11 cellular contexts compared by ENCODE assay signal in genomic region chr2:150063432-150063889, GRCh38.
A peak's percentile ranks its signal among the peaks of the same experiment; 100 is the strongest.
DNase-seq lines count a peak whose midpoint lies in the region; ATAC-seq and TF ChIP-seq lines count a peak whose summit lies in the region.
"Had no signal": no experiment of that assay in that cellular context is flagged by ENCODE, and none has a peak within 500 bp of the region (broad histone marks: within the 10 kb centered on the region; RNA-seq: fewer than 3 reads in every experiment).

No MANE protein-coding gene starts in this region.

- no peaks in the 10 kb centered on the region for H3F3A ChIP-seq in neural cell (ENCODE audit: insufficient read depth, low read length, poor library complexity, severe bottlenecking)

- no peak for TF ChIP-seq RAD21 in neural cell (conservative IDR thresholded peaks at IDR 0.05)

- TF ChIP-seq CTCF in RWPE1 (conservative IDR thresholded peaks at IDR 0.05; ENCODE audit: low read depth) (no peak), epithelial cell of esophagus (IDR thresholded peaks at IDR 0.05; ENCODE audit: insufficient read depth, low read depth, low read length, missing control alignments) (no peak), neural cell (IDR thresholded peaks at IDR 0.05; ENCODE audit: poor library complexity, severe bottlenecking) (no peak)

- no peaks in the 10 kb centered on the region for H3K9me2 ChIP-seq in neural cell (ENCODE audit: insufficient read depth, low read length)

- CTCF ChIA-PET in RWPE1 (lab: Yijun Ruan, JAX): no interaction called here

- peaks cover under 1% of the 10 kb centered on the region for H3K9me3 Mint-ChIP-seq in activated T-cell treated with anti-CD3 and anti-CD28 coated beads, Interleukin-2, amount 50 U/mL, for 24 hours

- no peak for ATAC-seq in HG02610 (IDR thresholded peaks at IDR 0.05; ENCODE audit: unreplicated experiment)
- ATAC-seq in GM19467 (IDR thresholded peaks at IDR 0.05; ENCODE audit: unreplicated experiment): no peak
- ATAC-seq: naive thymus-derived CD4-positive, alpha-beta T cell had no signal

- no peaks in the 10 kb centered on the region for H3K36me3 ChIP-seq in neural cell (ENCODE audit: insufficient read depth, low read length)
- H3K36me3 ChIP-seq: sigmoid colon had no signal

- no peaks in the 10 kb centered on the region for H3K36me3 Mint-ChIP-seq in activated T-cell treated with anti-CD3 and anti-CD28 coated beads, Interleukin-2, amount 50 U/mL, for 24 hours (ENCODE audit: low read depth)
- H3K36me3 Mint-ChIP-seq: activated CD4-positive, alpha-beta memory T cell treated with anti-CD3 and anti-CD28 coated beads for 36 hours; naive thymus-derived CD4-positive, alpha-beta T cell had no signal

- H3K9me3 ChIP-seq in neural cell (ENCODE audit: low read length): no peaks in the 10 kb centered on the region
- H3K9me3 ChIP-seq: sigmoid colon had no signal

- no peak overlapping the region for H3K4me3 Mint-ChIP-seq in activated T-cell treated with anti-CD3 and anti-CD28 coated beads, Interleukin-2, amount 50 U/mL, for 24 hours
- H3K4me3 Mint-ChIP-seq: activated CD4-positive, alpha-beta memory T cell treated with anti-CD3 and anti-CD28 coated beads for 36 hours; naive thymus-derived CD4-positive, alpha-beta T cell had no signal

- DNase-seq in GM03348 (ENCODE audit: low spot score): peak; percentile 65
- DNase-seq in RWPE1 (ENCODE audit: low spot score): peak; percentile 8
- DNase-seq in epithelial cell of esophagus (ENCODE audit: low read depth): peak; percentile 94
- no peak for DNase-seq in activated T-cell treated with anti-CD3 and anti-CD28 coated beads, Interleukin-2, amount 50 U/mL, for 24 hours
- no peak for DNase-seq in NCI-H1436 (lab: John Stamatoyannopoulos, UW)
- DNase-seq: activated CD4-positive, alpha-beta memory T cell treated with anti-CD3 and anti-CD28 coated beads for 36 hours; naive thymus-derived CD4-positive, alpha-beta T cell; sigmoid colon had no signal

- H3K79me2 ChIP-seq in neural cell (replicated peaks; ENCODE audit: insufficient read depth, low read length): no peaks in the 10 kb centered on the region

- no peak for TF ChIP-seq EP300 in neural cell (conservative IDR thresholded peaks at IDR 0.05; ENCODE audit: poor library complexity, severe bottlenecking)

- H3K27ac Mint-ChIP-seq in activated T-cell treated with anti-CD3 and anti-CD28 coated beads, Interleukin-2, amount 50 U/mL, for 24 hours: no peak overlapping the region
- H3K27ac Mint-ChIP-seq: activated CD4-positive, alpha-beta memory T cell treated with anti-CD3 and anti-CD28 coated beads for 36 hours; naive thymus-derived CD4-positive, alpha-beta T cell had no signal

- H2AFZ ChIP-seq in neural cell (ENCODE audit: low read depth, low read length): peak overlapping the region; percentile 2

- POLR2A ChIA-PET in RWPE1 (lab: Yijun Ruan, JAX; ENCODE audit: low non-redundant PET): no interaction called here

- no peak overlapping the region for H3K4me3 ChIP-seq in epithelial cell of esophagus (ENCODE audit: low read length)
- H3K4me3 ChIP-seq in neural cell (ENCODE audit: low read length): no peak overlapping the region
- H3K4me3 ChIP-seq: sigmoid colon had no signal

- no peaks in the 10 kb centered on the region for H3K4me1 Mint-ChIP-seq in activated T-cell treated with anti-CD3 and anti-CD28 coated beads, Interleukin-2, amount 50 U/mL, for 24 hours (ENCODE audit: low read depth)
- H3K4me1 Mint-ChIP-seq: naive thymus-derived CD4-positive, alpha-beta T cell had no signal

- no peaks in the 10 kb centered on the region for H4K20me1 ChIP-seq in neural cell (ENCODE audit: insufficient read depth)

- H3K27me3 Mint-ChIP-seq in activated T-cell treated with anti-CD3 and anti-CD28 coated beads, Interleukin-2, amount 50 U/mL, for 24 hours: no peaks in the 10 kb centered on the region
- H3K27me3 Mint-ChIP-seq: activated CD4-positive, alpha-beta memory T cell treated with anti-CD3 and anti-CD28 coated beads for 36 hours had no signal

- no peak overlapping the region for H3K4me2 ChIP-seq in neural cell (ENCODE audit: low read length)

- H3K27me3 ChIP-seq in neural cell (ENCODE audit: insufficient read depth, low read depth, low read length): no peaks in the 10 kb centered on the region
- H3K27me3 ChIP-seq: sigmoid colon had no signal

- H3K27ac ChIP-seq in RWPE1: no peak overlapping the region
- H3K27ac ChIP-seq in neural cell (ENCODE audit: low read length): peak overlapping the region; percentile 44

- H3K9ac ChIP-seq in neural cell (ENCODE audit: low read length): no peak overlapping the region

TF ChIP-seq in neural cell, 6 proteins besides CTCF, POLR2A, EP300 and RAD21:
- TF ChIP-seq MXI1 (conservative IDR thresholded peaks at IDR 0.05; ENCODE audit: poor library complexity, severe bottlenecking) (no peak), SMC3 (conservative IDR thresholded peaks at IDR 0.05; ENCODE audit: poor library complexity) (no peak), POLR2AphosphoS5 (IDR thresholded peaks at IDR 0.05) (no peak), REST (IDR thresholded peaks at IDR 0.05; ENCODE audit: borderline replicate concordance) (no peak), EZH2 (IDR thresholded peaks at IDR 0.05; ENCODE audit: borderline replicate concordance, insufficient read depth, low read length, poor library complexity, severe bottlenecking) (no peak), TAF1 (IDR thresholded peaks at IDR 0.05; ENCODE audit: low read depth) (no peak)

Comparison
In these comparisons a context has a peak if more than half of its experiments do, and no peak if none do; other contexts are left out.
1. DNase-seq: peak in GM03348 (single experiment), RWPE1 (single experiment) and epithelial cell of esophagus (single experiment); none in activated T-cell treated with anti-CD3 and anti-CD28 coated beads, Interleukin-2, amount 50 U/mL, for 24 hours (single experiment) and NCI-H1436 (single experiment).